ENCODE assay signal across 17 cellular contexts in the genomic region with DNA sequence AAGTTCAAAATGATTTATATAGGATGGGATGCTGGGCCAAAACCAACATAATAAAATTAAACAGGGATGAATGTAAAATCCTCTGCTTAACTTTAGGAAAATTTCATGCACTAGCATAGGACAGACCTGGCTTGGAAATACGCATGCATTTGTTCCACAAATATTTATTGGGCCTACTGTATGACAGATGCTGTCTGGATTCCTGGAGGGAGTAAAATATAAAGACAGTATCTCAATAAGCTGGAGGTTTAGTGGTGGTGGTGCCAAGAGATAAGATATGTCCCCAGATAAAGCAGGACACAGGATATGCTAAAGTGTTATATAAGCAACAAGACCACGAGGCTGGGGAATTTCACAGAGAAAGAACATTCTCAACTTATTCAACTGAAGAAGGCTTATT. TPM values are rescaled to one million over a fixed set of nuclear protein-coding genes. Genes with fewer than 3 reads are reported as not detected.
DNase-seq lines count a peak whose midpoint lies in the region; ATAC-seq and TF ChIP-seq lines count a peak whose summit lies in the region.
"Had no signal": no experiment of that assay in that cellular context is flagged by ENCODE, and none has a peak within 500 bp of the region (broad histone marks: within the 10 kb centered on the region; RNA-seq: fewer than 3 reads in every experiment).

No MANE protein-coding gene starts in this region.

- H4K8ac ChIP-seq in mesendoderm (ENCODE audit: low read depth, low read length): no peak overlapping the region

- H3K36me3 ChIP-seq in CD4-positive, CD25-positive, alpha-beta regulatory T cell (ENCODE audit: control insufficient read depth, insufficient read depth, low read length): peaks cover 59% of the 10 kb centered on the region
- H3K36me3 ChIP-seq in mesendoderm (ENCODE audit: control insufficient read depth, insufficient read depth, low read length) (no peaks in the 10 kb centered on the region), GM23338 (ENCODE audit: insufficient read depth) (no peaks in the 10 kb centered on the region)
- H3K36me3 ChIP-seq: BE2C, upper lobe of right lung had no signal

- H2BK5ac ChIP-seq in mesendoderm (ENCODE audit: low read length): no peak overlapping the region

- no peaks in the 10 kb centered on the region for H3K79me1 ChIP-seq in mesendoderm (ENCODE audit: low read length)

- peak overlapping the region; percentile 87 to 95 (median 87) for H3K27ac Mint-ChIP-seq in CD4-positive, CD25-positive, alpha-beta regulatory T cell
- H3K27ac Mint-ChIP-seq in activated T-helper 17 cell treated with anti-CD3 and anti-CD28 coated beads, Interleukin-2, amount 50 U/mL, for 72 hours: peak overlapping the region; percentile 47
- no peak overlapping the region for H3K27ac Mint-ChIP-seq in GM23338
- H3K27ac Mint-ChIP-seq: nephron progenitor cell had no signal

- H3K9ac ChIP-seq in mesendoderm (ENCODE audit: low read length): no peak overlapping the region

- intact Hi-C loops in head of caudate nucleus (cut with DNase I): no loop called here

- no CpG with 5 or more reads among the region's 2 CpGs for WGBS in mesendoderm (ENCODE audit: extremely low coverage, insufficient coverage, low lambda C conversion rate)

- peak overlapping the region; percentile 20 for H3K27ac ChIP-seq in CD4-positive, CD25-positive, alpha-beta regulatory T cell (ENCODE audit: insufficient read depth, low read length, poor library complexity, severe bottlenecking)
- H3K27ac ChIP-seq in mesendoderm (ENCODE audit: low read depth, low read length) (no peak overlapping the region), GM23338 (ENCODE audit: low read depth) (no peak overlapping the region)
- H3K27ac ChIP-seq: upper lobe of right lung had no signal

- peak overlapping the region; percentile 22 to 73 (median 46) for H3K4me3 Mint-ChIP-seq in CD4-positive, CD25-positive, alpha-beta regulatory T cell
- H3K4me3 Mint-ChIP-seq in activated T-helper 17 cell treated with anti-CD3 and anti-CD28 coated beads, Interleukin-2, amount 50 U/mL, for 72 hours: no peak overlapping the region
- no peak overlapping the region for H3K4me3 Mint-ChIP-seq in GM23338
- H3K4me3 Mint-ChIP-seq: nephron progenitor cell had no signal

- H3K23ac ChIP-seq in mesendoderm (ENCODE audit: low read length): no peak overlapping the region

- H2BK15ac ChIP-seq in mesendoderm (replicated peaks; ENCODE audit: low read depth): no peak overlapping the region

- no peak overlapping the region for H2AFZ ChIP-seq in GM23338

- TF ChIP-seq CTCF in GM23338 (conservative IDR thresholded peaks at IDR 0.05; ENCODE audit: low read depth in 2 of 2): no peak

- H3K36me3 Mint-ChIP-seq in CD4-positive, CD25-positive, alpha-beta regulatory T cell: peaks cover 56% of the 10 kb centered on the region
- H3K36me3 Mint-ChIP-seq in activated T-helper 17 cell treated with anti-CD3 and anti-CD28 coated beads, Interleukin-2, amount 50 U/mL, for 72 hours (ENCODE audit: low read depth): peaks cover 68% of the 10 kb centered on the region
- H3K36me3 Mint-ChIP-seq in GM23338 (ENCODE audit: low read depth): no peaks in the 10 kb centered on the region

- H4K20me1 ChIP-seq in GM23338 (replicated peaks; ENCODE audit: insufficient read depth): no peaks in the 10 kb centered on the region

- no peaks in the 10 kb centered on the region for H3K27me3 ChIP-seq in CD4-positive, CD25-positive, alpha-beta regulatory T cell (ENCODE audit: control insufficient read depth, insufficient read depth, low read length)
- H3K27me3 ChIP-seq in mesendoderm (ENCODE audit: insufficient read depth, low read length, poor library complexity) (no peaks in the 10 kb centered on the region), GM23338 (ENCODE audit: insufficient read depth) (no peaks in the 10 kb centered on the region)
- H3K27me3 ChIP-seq: BE2C, upper lobe of right lung had no signal

- no peak for ATAC-seq in CD4-positive, CD25-positive, alpha-beta regulatory T cell (ENCODE audit: low read depth in 2 of 2)
- no peak for ATAC-seq in activated T-helper 17 cell treated with anti-CD3 and anti-CD28 coated beads, Interleukin-2, amount 50 U/mL, for 72 hours (replicated peaks)
- ATAC-seq in activated CD4-positive, CD25-positive, alpha-beta regulatory T cell treated with anti-CD3 and anti-CD28 coated beads, Interleukin-2, amount 50 U/mL, for 24 hours: no peak
- no peak for ATAC-seq in GM23338
- ATAC-seq: HepG2, upper lobe of right lung had no signal

- H3K4me2 ChIP-seq in mesendoderm (ENCODE audit: low read length) (no peak overlapping the region), GM23338 (no peak overlapping the region)

- no peak for DNase-seq in CD4-positive, CD25-positive, alpha-beta regulatory T cell
- DNase-seq in EH (ENCODE audit: low read depth) (peak; percentile 27), mesendoderm (peak; percentile 51), head of caudate nucleus (no peak), mesenteric fat pad (ENCODE audit: low spot score) (no peak), GM23338 (ENCODE audit: low spot score) (no peak)
- DNase-seq: amniotic stem cell; BE2C; foreskin melanocyte; NCI-H526; nephron progenitor cell; stimulated activated naive CD4-positive, alpha-beta T cell treated with Interleukin-2 at 50 U/mL for 16 hours; upper lobe of right lung had no signal

- H3K9me3 Mint-ChIP-seq in CD4-positive, CD25-positive, alpha-beta regulatory T cell: no peaks in the 10 kb centered on the region
- no peaks in the 10 kb centered on the region for H3K9me3 Mint-ChIP-seq in activated T-helper 17 cell treated with anti-CD3 and anti-CD28 coated beads, Interleukin-2, amount 50 U/mL, for 72 hours
- H3K9me3 Mint-ChIP-seq in GM23338: no peaks in the 10 kb centered on the region
- H3K9me3 Mint-ChIP-seq: nephron progenitor cell had no signal

- no peak overlapping the region for H2AK5ac ChIP-seq in mesendoderm (ENCODE audit: low read length)

- peak overlapping the region; percentile 34 for H3K4me3 ChIP-seq in CD4-positive, CD25-positive, alpha-beta regulatory T cell (ENCODE audit: low read depth, low read length)
- H3K4me3 ChIP-seq in mesendoderm (ENCODE audit: low read length) (no peak overlapping the region), GM23338 (no peak overlapping the region)
- H3K4me3 ChIP-seq: upper lobe of right lung had no signal

- H3K56ac ChIP-seq in mesendoderm (ENCODE audit: low read length): no peak overlapping the region

- H3K9me3 ChIP-seq in CD4-positive, CD25-positive, alpha-beta regulatory T cell (ENCODE audit: control insufficient read depth in 2 of 2, low read length in 2 of 2): no peaks in the 10 kb centered on the region
- H3K9me3 ChIP-seq: BE2C, upper lobe of right lung had no signal

- no peaks in the 10 kb centered on the region for H3K27me3 Mint-ChIP-seq in CD4-positive, CD25-positive, alpha-beta regulatory T cell
- no peaks in the 10 kb centered on the region for H3K27me3 Mint-ChIP-seq in activated T-helper 17 cell treated with anti-CD3 and anti-CD28 coated beads, Interleukin-2, amount 50 U/mL, for 72 hours
- H3K27me3 Mint-ChIP-seq in GM23338 (ENCODE audit: insufficient read depth, low read depth, poor library complexity): peaks cover 4% of the 10 kb centered on the region

- H3K4me1 ChIP-seq in CD4-positive, CD25-positive, alpha-beta regulatory T cell (ENCODE audit: control insufficient read depth, insufficient read depth, low read length, poor library complexity, severe bottlenecking): peaks cover 97% of the 10 kb centered on the region
- H3K4me1 ChIP-seq in mesendoderm (ENCODE audit: control insufficient read depth, low read depth, low read length) (peaks cover 16% of the 10 kb centered on the region), GM23338 (ENCODE audit: insufficient read depth) (no peaks in the 10 kb centered on the region)

- H3K4me1 Mint-ChIP-seq in CD4-positive, CD25-positive, alpha-beta regulatory T cell: peaks cover 47 to 95% (median 85%) of the 10 kb centered on the region in 4 donors
- peaks cover 69% of the 10 kb centered on the region for H3K4me1 Mint-ChIP-seq in activated T-helper 17 cell treated with anti-CD3 and anti-CD28 coated beads, Interleukin-2, amount 50 U/mL, for 72 hours
- peaks cover 10% of the 10 kb centered on the region for H3K4me1 Mint-ChIP-seq in GM23338

- H4K5ac ChIP-seq in mesendoderm (ENCODE audit: low read length): no peak overlapping the region

- no peak overlapping the region for H2BK120ac ChIP-seq in mesendoderm (ENCODE audit: low read depth, low read length)

- H3K4ac ChIP-seq in mesendoderm (ENCODE audit: low read depth, low read length): no peak overlapping the region

- no peak overlapping the region for H3K18ac ChIP-seq in mesendoderm (ENCODE audit: low read length)

- peaks cover 3% of the 10 kb centered on the region; the same call in 1 of the 2 replicates for H3K9me2 ChIP-seq in GM23338 (ENCODE audit: insufficient read depth)

- H3K79me2 ChIP-seq in mesendoderm (ENCODE audit: control insufficient read depth, insufficient read depth, low read length) (no peaks in the 10 kb centered on the region), GM23338 (replicated peaks; ENCODE audit: insufficient read depth) (no peaks in the 10 kb centered on the region)

- no peaks in the 10 kb centered on the region for H3F3A ChIP-seq in GM23338 (replicated peaks; ENCODE audit: low read depth)

TF ChIP-seq in GM23338, 12 proteins besides CTCF, POLR2A, EP300 and RAD21 (continues in another document):
- no peak for TF ChIP-seq JUNB (IDR thresholded peaks at IDR 0.05; ENCODE audit: unreplicated experiment)
- TF ChIP-seq CREB1 (CRISPR knock-in tag; IDR thresholded peaks at IDR 0.05; ENCODE audit: low read depth): no peak
- TF ChIP-seq EZH2phosphoT487 (IDR thresholded peaks at IDR 0.05; ENCODE audit: unreplicated experiment): no peak
- no peak for TF ChIP-seq NANOG (IDR thresholded peaks at IDR 0.05; ENCODE audit: borderline replicate concordance)
- no peak for TF ChIP-seq ZNF331 (CRISPR knock-in tag; IDR thresholded peaks at IDR 0.05; ENCODE audit: low read depth)
- TF ChIP-seq STAT1 (IDR thresholded peaks at IDR 0.05; ENCODE audit: unreplicated experiment): no peak
- TF ChIP-seq, protein P1, sequence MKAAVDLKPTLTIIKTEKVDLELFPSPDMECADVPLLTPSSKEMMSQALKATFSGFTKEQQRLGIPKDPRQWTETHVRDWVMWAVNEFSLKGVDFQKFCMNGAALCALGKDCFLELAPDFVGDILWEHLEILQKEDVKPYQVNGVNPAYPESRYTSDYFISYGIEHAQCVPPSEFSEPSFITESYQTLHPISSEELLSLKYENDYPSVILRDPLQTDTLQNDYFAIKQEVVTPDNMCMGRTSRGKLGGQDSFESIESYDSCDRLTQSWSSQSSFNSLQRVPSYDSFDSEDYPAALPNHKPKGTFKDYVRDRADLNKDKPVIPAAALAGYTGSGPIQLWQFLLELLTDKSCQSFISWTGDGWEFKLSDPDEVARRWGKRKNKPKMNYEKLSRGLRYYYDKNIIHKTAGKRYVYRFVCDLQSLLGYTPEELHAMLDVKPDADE (IDR thresholded peaks at IDR 0.05): no peak

RNA-seq across cellular contexts. Expression of gene RCSD1, which starts 15.1 kb away (rescaled TPM):
- total RNA-seq in CD4-positive, CD25-positive, alpha-beta regulatory T cell: 174 TPM
- 100 to 1,000 TPM; 207 to 251 (median 233) TPM for polyA plus RNA-seq in CD4-positive, CD25-positive, alpha-beta regulatory T cell
- total RNA-seq in activated T-helper 17 cell treated with anti-CD3 and anti-CD28 coated beads, Interleukin-2, amount 50 U/mL, for 72 hours: 10 to 100 TPM; 69.0 to 75.5 TPM
- polyA plus RNA-seq in mesendoderm (2013, experiment 1 of 2): 1.2 TPM
- polyA plus RNA-seq in mesendoderm (2013, experiment 2 of 2): 1.2 TPM
- 12.7 TPM for total RNA-seq in mesenteric fat pad
- 0.73 TPM in 1 of 2 replicates, not detected in the other for total RNA-seq in GM23338 (2014; rRNA removed; shearing (Covaris generic))
- polyA plus RNA-seq in GM23338 (2016; fragmentation: Nextera tagmentation; extraction: Ambion mirVana): 0.18 and 0.42 TPM in 2 replicates
- total RNA-seq: HepG2, SK-MEL-5 had no signal
- polyA plus RNA-seq: HepG2 had no signal

Comparison
In these comparisons a context has a peak if more than half of its experiments do, and no peak if none do; other contexts are left out.
1. DNase-seq: peak in EH (single experiment) and mesendoderm (single experiment); none in CD4-positive, CD25-positive, alpha-beta regulatory T cell (0 of 3), head of caudate nucleus (0 of 42), mesenteric fat pad (single experiment) and GM23338 (single experiment).
2. H3K4me3 Mint-ChIP-seq: peak in CD4-positive, CD25-positive, alpha-beta regulatory T cell (4 of 4); none in activated T-helper 17 cell treated with anti-CD3 and anti-CD28 coated beads, Interleukin-2, amount 50 U/mL, for 72 hours (single experiment) and GM23338 (single experiment).